In the genomic region with DNA sequence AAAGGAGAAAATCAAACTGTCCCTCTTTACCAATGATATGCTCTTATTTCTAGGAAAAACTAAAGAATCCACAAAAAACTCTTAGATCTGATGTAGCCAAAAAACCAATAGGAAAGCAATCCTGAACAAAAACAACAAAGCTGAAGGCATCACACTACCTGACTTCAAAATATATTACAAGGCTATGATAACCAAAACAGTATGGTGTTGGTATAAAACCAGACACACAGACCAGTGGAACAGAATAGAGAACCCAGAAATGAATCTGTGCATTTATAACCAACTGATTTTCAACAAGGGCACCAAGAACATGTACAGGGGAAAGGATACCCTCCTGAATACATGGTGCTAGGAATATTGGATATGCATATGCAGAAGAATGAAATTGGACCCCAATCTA, we compare ENCODE assay signal across 24 cellular contexts. TPM values are rescaled to one million over a fixed set of nuclear protein-coding genes. Genes with fewer than 3 reads are reported as not detected.
DNase-seq lines count a peak whose midpoint lies in the region; ATAC-seq, FAIRE-seq and TF ChIP-seq lines count a peak whose summit lies in the region.
"Had no signal": no experiment of that assay in that cellular context is flagged by ENCODE, and none has a peak within 500 bp of the region (broad histone marks: within the 10 kb centered on the region; RNA-seq: fewer than 3 reads in every experiment).

No MANE protein-coding gene starts in this region.

- ATAC-seq in GM19452 (IDR thresholded peaks at IDR 0.05; ENCODE audit: unreplicated experiment) (no peak), T-helper 17 cell (no peak)
- ATAC-seq: GM12878 had no signal

- peak; percentile 56 for FAIRE-seq in D721Med (lab: Jason Lieb, UNC)
- FAIRE-seq: GM12878, GM12892 had no signal

- H3K4me1 ChIP-seq in HEK293 (ENCODE audit: control insufficient read depth, insufficient read depth, low read length), result no peaks in the 10 kb centered on the region; the same call in 1 of the 2 replicates
- H3K4me1 ChIP-seq: BE2C, BLaER1 had no signal

- H3K36me3 ChIP-seq in HEK293 (ENCODE audit: control insufficient read depth in 2 of 2, insufficient read depth in 1 of 2, low read length in 2 of 2), result peaks cover 18 to 38% of the 10 kb centered on the region in 2 experiments

- TF ChIP-seq CTCF in D721Med (IDR thresholded peaks at IDR 0.05; ENCODE audit: insufficient read depth, missing control alignments) (no peak), HEK293 (tag by site-specific recombination; IDR thresholded peaks at IDR 0.05) (no peak)

- H3K4me1 Mint-ChIP-seq in T-helper 17 cell, result peaks cover 15% of the 10 kb centered on the region

- CTCF ChIA-PET in HEK293 (lab: Yijun Ruan, JAX), result no interaction called here

- POLR2A ChIA-PET in HEK293 (lab: Yijun Ruan, JAX), result interaction anchor here (2.3 kb wide), 1 partner anchor 9 kb away, joined by 8 read pairs; the partner anchor contains the start of gene ZNF546

- H3K4me3 Mint-ChIP-seq in T-helper 17 cell, result no peak overlapping the region
- H3K4me3 Mint-ChIP-seq: CD14-positive monocyte; CD4-positive, CD25-positive, alpha-beta regulatory T cell had no signal

- no peak for DNase-seq in D721Med (ENCODE audit: insufficient read length, low spot score)
- no peak for DNase-seq in dedifferentiated amniotic fluid mesenchymal stem cell (ENCODE audit: extremely low spot score)
- DNase-seq in T-helper 17 cell, result no peak
- DNase-seq: 8988T; ACHN; BE2C; C1 segment of cervical spinal cord; CD4-positive, alpha-beta memory T cell; CD4-positive, CD25-positive, alpha-beta regulatory T cell; CD8-positive, alpha-beta memory T cell; COR-L47; DMS 273 treated with DMSO at 0.1 percent for 48 hours; DMS153; DMS53; DMS79; DND-41; EL; GDM1 had no signal

- no peaks in the 10 kb centered on the region for H3K27me3 Mint-ChIP-seq in T-helper 17 cell
- H3K27me3 Mint-ChIP-seq: CD4-positive, alpha-beta memory T cell; CD8-positive, alpha-beta memory T cell had no signal

- H3K4me3 ChIP-seq in HEK293 (ENCODE audit: low read depth, low read length), result no peak overlapping the region
- H3K4me3 ChIP-seq: BLaER1, GM12878 had no signal

- no peak overlapping the region for H3K27ac Mint-ChIP-seq in T-helper 17 cell
- H3K27ac Mint-ChIP-seq: CD14-positive monocyte; CD4-positive, CD25-positive, alpha-beta regulatory T cell; CD8-positive, alpha-beta memory T cell had no signal

- H3K27ac ChIP-seq in HEK293 (ENCODE audit: extremely low read depth, low read depth, low read length), result no peak overlapping the region
- H3K27ac ChIP-seq: BLaER1 had no signal

- no peaks in the 10 kb centered on the region for H3K36me3 Mint-ChIP-seq in T-helper 17 cell (ENCODE audit: low read depth)

- H3K9me3 ChIP-seq in HEK293 (ENCODE audit: control insufficient read depth, insufficient read depth, low read depth, low read length), result peaks cover 31% of the 10 kb centered on the region
- H3K9me3 ChIP-seq in T-helper 17 cell (ENCODE audit: control insufficient read depth, low read length, poor library complexity, severe bottlenecking), result peaks cover 9% of the 10 kb centered on the region
- H3K9me3 ChIP-seq: BE2C had no signal

TF ChIP-seq in HEK293, 187 proteins besides CTCF, POLR2A, EP300 and RAD21:
- TF ChIP-seq, protein P1, sequence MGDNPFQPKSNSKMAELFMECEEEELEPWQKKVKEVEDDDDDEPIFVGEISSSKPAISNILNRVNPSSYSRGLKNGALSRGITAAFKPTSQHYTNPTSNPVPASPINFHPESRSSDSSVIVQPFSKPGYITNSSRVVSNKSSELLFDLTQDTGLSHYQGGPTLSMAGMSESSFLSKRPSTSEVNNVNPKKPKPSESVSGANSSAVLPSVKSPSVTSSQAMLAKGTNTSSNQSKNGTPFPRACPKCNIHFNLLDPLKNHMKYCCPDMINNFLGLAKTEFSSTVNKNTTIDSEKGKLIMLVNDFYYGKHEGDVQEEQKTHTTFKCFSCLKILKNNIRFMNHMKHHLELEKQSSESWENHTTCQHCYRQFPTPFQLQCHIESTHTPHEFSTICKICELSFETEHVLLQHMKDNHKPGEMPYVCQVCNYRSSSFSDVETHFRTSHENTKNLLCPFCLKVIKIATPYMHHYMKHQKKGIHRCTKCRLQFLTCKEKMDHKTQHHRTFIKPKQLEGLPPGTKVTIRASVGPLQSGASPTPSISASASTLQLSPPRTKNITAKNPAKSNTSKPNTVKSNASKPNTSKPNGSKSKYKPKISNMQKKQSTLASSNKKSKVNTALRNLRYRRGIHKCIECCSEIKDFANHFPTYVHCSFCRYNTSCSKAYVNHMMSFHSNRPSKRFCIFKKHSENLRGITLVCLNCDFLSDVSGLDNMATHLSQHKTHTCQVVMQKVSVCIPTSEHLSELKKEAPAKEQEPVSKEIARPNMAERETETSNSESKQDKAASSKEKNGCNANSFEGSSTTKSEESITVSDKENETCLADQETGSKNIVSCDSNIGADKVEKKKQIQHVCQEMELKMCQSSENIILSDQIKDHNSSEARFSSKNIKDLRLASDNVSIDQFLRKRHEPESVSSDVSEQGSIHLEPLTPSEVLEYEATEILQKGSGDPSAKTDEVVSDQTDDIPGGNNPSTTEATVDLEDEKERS (tag by site-specific recombination; IDR thresholded peaks at IDR 0.05), result peak; percentile 96
- TF ChIP-seq, protein P2, sequence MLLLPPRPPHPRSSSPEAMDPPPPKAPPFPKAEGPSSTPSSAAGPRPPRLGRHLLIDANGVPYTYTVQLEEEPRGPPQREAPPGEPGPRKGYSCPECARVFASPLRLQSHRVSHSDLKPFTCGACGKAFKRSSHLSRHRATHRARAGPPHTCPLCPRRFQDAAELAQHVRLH (tag by site-specific recombination; IDR thresholded peaks at IDR 0.05), result peak; percentile 73
- TF ChIP-seq KLF16 (tag by site-specific recombination; IDR thresholded peaks at IDR 0.05), result 0 out of 2 replicates have a peak, but pooled peaks have one; percentile 1
- TF ChIP-seq ZNF510 (tag by site-specific recombination; IDR thresholded peaks at IDR 0.05; ENCODE audit: insufficient replicate concordance), result no peak

RNA-seq across cellular contexts. Expression of gene ZNF546, which starts 9.7 kb away (rescaled TPM):
- 1 to 10 TPM; 2.5 to 2.7 TPM for total RNA-seq in T-helper 17 cell

RNA-seq across cellular contexts. Expression of gene PSMC4, which starts 16.2 kb away (rescaled TPM):
- total RNA-seq in T-helper 17 cell, result 10 to 100 TPM; 82.2 to 87.5 TPM

RNA-seq across cellular contexts. Expression of gene FCGBP, which starts 52.7 kb away (rescaled TPM):
- total RNA-seq in T-helper 17 cell, result 10 to 100 TPM in 1 of 2 donors, 1 to 10 TPM in 1; 9.1 to 10.1 TPM
